9 cellular contexts compared by ENCODE assay signal in genomic region chr13:30142502-30143211, GRCh38.
DNase-seq lines count a peak whose midpoint lies in the region; ATAC-seq and TF ChIP-seq lines count a peak whose summit lies in the region.
"Had no signal": no experiment of that assay in that cellular context is flagged by ENCODE, and none has a peak within 500 bp of the region (broad histone marks: within the 10 kb centered on the region; RNA-seq: fewer than 3 reads in every experiment).

No MANE protein-coding gene starts in this region.

- TF ChIP-seq CTCF in BE2C (IDR thresholded peaks at IDR 0.05; ENCODE audit: low read depth, low read length) (no peak), astrocyte of the spinal cord (IDR thresholded peaks at IDR 0.05; ENCODE audit: low read depth, low read length) (no peak), lower lobe of right lung (IDR thresholded peaks at IDR 0.05) (no peak), tibial artery (IDR thresholded peaks at IDR 0.05) (no peak)

- intact Hi-C loops in lower lobe of right lung (cut with DNase I) (no loop called here), tibial artery (cut with DNase I; ENCODE audit: low total_unique reads) (no loop called here)

- no peak overlapping the region for H2AFZ ChIP-seq in Karpas-422 (ENCODE audit: low read length)

- H3K4me3 ChIP-seq in BE2C (ENCODE audit: low read depth, low read length) (peak overlapping the region; percentile 1; the same call in 1 of the 2 replicates), astrocyte of the spinal cord (ENCODE audit: low read depth, low read length) (no peak overlapping the region), lower lobe of right lung (no peak overlapping the region), tibial artery (no peak overlapping the region), Karpas-422 (ENCODE audit: low read length) (no peak overlapping the region)
- H3K4me3 ChIP-seq: tibial nerve had no signal

- H3K27ac ChIP-seq in lower lobe of right lung (no peak overlapping the region), tibial artery (peak overlapping the region; percentile 15 to 18), Karpas-422 (ENCODE audit: low read length) (no peak overlapping the region)

- no peaks in the 10 kb centered on the region for H4K20me1 ChIP-seq in Karpas-422 (ENCODE audit: insufficient read depth, low read depth, low read length)

- no peaks in the 10 kb centered on the region for H3K27me3 ChIP-seq in BE2C
- H3K27me3 ChIP-seq in lower lobe of right lung (ENCODE audit: low read depth): no peaks in the 10 kb centered on the region
- no peaks in the 10 kb centered on the region for H3K27me3 ChIP-seq in tibial artery
- H3K27me3 ChIP-seq in Karpas-422 (ENCODE audit: low read length): peaks cover 8% of the 10 kb centered on the region; the same call in 1 of the 2 replicates
- H3K27me3 ChIP-seq: tibial nerve had no signal

- H3K36me3 ChIP-seq in BE2C (no peaks in the 10 kb centered on the region), lower lobe of right lung (no peaks in the 10 kb centered on the region), tibial artery (no peaks in the 10 kb centered on the region), Karpas-422 (ENCODE audit: insufficient read depth, low read length) (no peaks in the 10 kb centered on the region; the same call in 1 of the 2 replicates)
- H3K36me3 ChIP-seq: tibial nerve had no signal

- H3K9me2 ChIP-seq in Karpas-422 (replicated peaks; ENCODE audit: insufficient read depth, low read length): no peaks in the 10 kb centered on the region

- no peaks in the 10 kb centered on the region for H3K79me2 ChIP-seq in Karpas-422 (ENCODE audit: low read length)

- H3K4me1 ChIP-seq in BE2C: peaks cover 6% of the 10 kb centered on the region; the same call in 1 of the 2 replicates
- peaks cover 17% of the 10 kb centered on the region for H3K4me1 ChIP-seq in lower lobe of right lung
- peaks cover 0 to 21% (median 10%) of the 10 kb centered on the region in 4 donors for H3K4me1 ChIP-seq in tibial artery
- peaks cover 14% of the 10 kb centered on the region for H3K4me1 ChIP-seq in Karpas-422 (ENCODE audit: low read length)

- H3K4me2 ChIP-seq in Karpas-422 (ENCODE audit: low read depth, low read length, poor library complexity, severe bottlenecking): no peak overlapping the region

- peak; percentile 62 to 65 for ATAC-seq in lower lobe of right lung
- ATAC-seq in GM18909 (IDR thresholded peaks at IDR 0.05; ENCODE audit: poor library complexity, unreplicated experiment): no peak

- H3K9ac ChIP-seq in Karpas-422 (ENCODE audit: low read length): no peak overlapping the region

- no peaks in the 10 kb centered on the region; the same call in 1 of the 2 replicates for H3K9me3 ChIP-seq in BE2C
- H3K9me3 ChIP-seq in lower lobe of right lung: peaks cover 8% of the 10 kb centered on the region
- H3K9me3 ChIP-seq in tibial artery: peaks cover 0 to 3% (median 0%) of the 10 kb centered on the region in 3 donors
- H3K9me3 ChIP-seq in Karpas-422 (ENCODE audit: low read length): no peaks in the 10 kb centered on the region; the same call in 1 of the 2 replicates

- DNase-seq in BE2C (peak; percentile 55), HT-29 (ENCODE audit: low spot score) (peak; percentile 70), astrocyte of the spinal cord (ENCODE audit: low read depth, low spot score) (peak; percentile 98), lower lobe of right lung (no peak), tibial artery (no peak), GM19238 (ENCODE audit: insufficient read length, low spot score) (no peak), Karpas-422 (no peak)

- in situ Hi-C loops in astrocyte of the spinal cord (cut with HindIII; ENCODE audit: low sequenced_read_pairs): no loop called here

Comparison
In these comparisons a context has a peak if more than half of its experiments do, and no peak if none do; other contexts are left out.
1. DNase-seq: peak in BE2C (single experiment), HT-29 (single experiment) and astrocyte of the spinal cord (single experiment); none in lower lobe of right lung (single experiment), tibial artery (0 of 2), GM19238 (single experiment) and Karpas-422 (single experiment).
2. H3K27ac ChIP-seq: peak in tibial artery (2 of 2); none in lower lobe of right lung (single experiment) and Karpas-422 (single experiment).